1 cellular context compared by ENCODE assay signal in genomic region chr11:94493443-94494199, GRCh38.
TF ChIP-seq lines count a peak whose summit lies in the region.

TSS of gene ANKRD49 (plus strand) at chr11:94493984. CDS start at chr11:94496694, 2,710 bp downstream.
TSS of gene MRE11 (minus strand) at chr11:94493844. CDS start at chr11:94492801, 1,043 bp downstream.

TF ChIP-seq in HepG2, 621 proteins besides CTCF, POLR2A, EP300 and RAD21 (continued from another document and continues in another):
- TF ChIP-seq NFKB2 (CRISPR knock-in tag; IDR thresholded peaks at IDR 0.05; ENCODE audit: borderline replicate concordance) (peak; percentile 27; the same call in 1 of the 2 replicates), DMAP1 (CRISPR knock-in tag; IDR thresholded peaks at IDR 0.05) (peak; percentile 72), SP5 (CRISPR knock-in tag; IDR thresholded peaks at IDR 0.05; ENCODE audit: borderline replicate concordance, low read depth) (peak; percentile 72; the same call in 1 of the 2 replicates), TBL1XR1 (IDR thresholded peaks at IDR 0.05; ENCODE audit: borderline replicate concordance, low read length, partially characterized antibody) (no peak), ZNF687 (CRISPR knock-in tag; IDR thresholded peaks at IDR 0.05) (peak; percentile 75), AKAP8 (CRISPR knock-in tag; IDR thresholded peaks at IDR 0.05) (no peak; the same call in 1 of the 2 replicates), THAP9 (CRISPR knock-in tag; IDR thresholded peaks at IDR 0.05; ENCODE audit: borderline replicate concordance) (peak; percentile 74; the same call in 1 of the 2 replicates), SIN3B (IDR thresholded peaks at IDR 0.05; ENCODE audit: low read length) (peak; percentile 91), ZSCAN29 (CRISPR knock-in tag; conservative IDR thresholded peaks at IDR 0.05) (peak; percentile 66; the same call in 1 of the 2 replicates), ZBTB39 (CRISPR knock-in tag; IDR thresholded peaks at IDR 0.05) (no peak), TAF1 (CRISPR knock-in tag; IDR thresholded peaks at IDR 0.05) (peak; percentile 53; the same call in 1 of the 2 replicates), YEATS4 (CRISPR knock-in tag; IDR thresholded peaks at IDR 0.05; ENCODE audit: borderline replicate concordance) (peak; percentile 74; the same call in 1 of the 2 replicates), ZNF724P (CRISPR knock-in tag; IDR thresholded peaks at IDR 0.05; ENCODE audit: borderline replicate concordance) (no peak), RELA (CRISPR knock-in tag; IDR thresholded peaks at IDR 0.05) (no peak), TFDP2 (CRISPR knock-in tag; IDR thresholded peaks at IDR 0.05) (peak; percentile 93), JARID2 (CRISPR knock-in tag; IDR thresholded peaks at IDR 0.05; ENCODE audit: insufficient replicate concordance) (no peak), MTA1 (CRISPR knock-in tag; IDR thresholded peaks at IDR 0.05; ENCODE audit: borderline replicate concordance) (no peak), TBX2 (CRISPR knock-in tag; IDR thresholded peaks at IDR 0.05; ENCODE audit: borderline replicate concordance) (peak; percentile 48), GABPB1 (CRISPR knock-in tag; IDR thresholded peaks at IDR 0.05) (peak; percentile 83), FOXK1 (CRISPR knock-in tag; IDR thresholded peaks at IDR 0.05; ENCODE audit: borderline replicate concordance, low read depth) (peak; percentile 65), SMARCE1 (IDR thresholded peaks at IDR 0.05; ENCODE audit: borderline replicate concordance) (no peak), EHMT2 (IDR thresholded peaks at IDR 0.05; ENCODE audit: borderline replicate concordance, low read depth, low read length) (no peak), HNF1A (IDR thresholded peaks at IDR 0.05; ENCODE audit: low read depth) (0 out of 2 replicates have a peak, but pooled peaks have one; percentile 11), HNF1A (CRISPR knock-in tag; IDR thresholded peaks at IDR 0.05; ENCODE audit: borderline replicate concordance) (no peak), ZMYM3 (CRISPR knock-in tag; IDR thresholded peaks at IDR 0.05) (peak; percentile 48; the same call in 1 of the 2 replicates), NR2F2 (IDR thresholded peaks at IDR 0.05; ENCODE audit: borderline replicate concordance, low read depth) (0 out of 2 replicates have a peak, but pooled peaks have one; percentile 19), ATF7 (IDR thresholded peaks at IDR 0.05) (no peak), ATF7 (CRISPR knock-in tag; IDR thresholded peaks at IDR 0.05) (no peak), ZNF891 (CRISPR knock-in tag; IDR thresholded peaks at IDR 0.05) (0 out of 2 replicates have a peak, but pooled peaks have one; percentile 35), TEAD2 (CRISPR knock-in tag; IDR thresholded peaks at IDR 0.05) (no peak), POLR2G (IDR thresholded peaks at IDR 0.05; ENCODE audit: low read depth, low read length) (peak; percentile 79), LRRFIP1 (CRISPR knock-in tag; conservative IDR thresholded peaks at IDR 0.05) (no peak; the same call in 1 of the 2 replicates), ZNF430 (CRISPR knock-in tag; IDR thresholded peaks at IDR 0.05) (0 out of 2 replicates have a peak, but pooled peaks have one; percentile 51)
